In genomic region chrX:117010243-117010642, GRCh38 we compare ENCODE assay signal across 29 cellular contexts.
"Had no signal": no experiment of that assay in that cellular context is flagged by ENCODE, and none has a peak within 500 bp of the region (broad histone marks: within the 10 kb centered on the region; RNA-seq: fewer than 3 reads in every experiment).

No MANE protein-coding gene starts in this region.

- H3K4me1 Mint-ChIP-seq: endodermal cell had no signal

- H3K27me3 ChIP-seq: colonic mucosa, esophagus muscularis mucosa, esophagus squamous epithelium, foreskin keratinocyte, gastrocnemius medialis, gastroesophageal sphincter, heart left ventricle, heart right ventricle, hepatocyte had no signal

- H3K9me3 Mint-ChIP-seq: dendritic cell treated with granulocyte-macrophage colony-stimulating factor and Interleukin-4, amounts not matched to agents 40 ng/mL and 50 ng/mL, for 4 days had no signal

- FAIRE-seq: endometrium, endothelial cell of umbilical vein, frontal cortex had no signal

- H3K4me3 Mint-ChIP-seq: dendritic cell treated with granulocyte-macrophage colony-stimulating factor and Interleukin-4, amounts not matched to agents 40 ng/mL and 50 ng/mL, for 4 days; effector memory CD8-positive, alpha-beta T cell; endodermal cell had no signal

- ATAC-seq: effector memory CD8-positive, alpha-beta T cell; esophagus mucosa; foreskin keratinocyte; gastrocnemius medialis; gastroesophageal sphincter; heart left ventricle; heart right ventricle had no signal

- H3K4me1 ChIP-seq: colonic mucosa, esophagus muscularis mucosa, esophagus squamous epithelium, foreskin keratinocyte, gastrocnemius medialis, gastroesophageal sphincter, heart left ventricle, heart right ventricle had no signal

- H3K27ac ChIP-seq: colonic mucosa, coronary artery, dorsolateral prefrontal cortex, epithelial cell of prostate, esophagus muscularis mucosa, esophagus squamous epithelium, foreskin keratinocyte, gastrocnemius medialis, gastroesophageal sphincter, heart left ventricle, heart right ventricle, hepatocyte had no signal

- H3K4me3 ChIP-seq: colonic mucosa, coronary artery, dorsolateral prefrontal cortex, esophagus muscularis mucosa, esophagus squamous epithelium, gastrocnemius medialis, gastroesophageal sphincter, heart left ventricle, heart right ventricle, hepatocyte had no signal

- H3K27me3 Mint-ChIP-seq: dendritic cell treated with granulocyte-macrophage colony-stimulating factor and Interleukin-4, amounts not matched to agents 40 ng/mL and 50 ng/mL, for 4 days; effector memory CD8-positive, alpha-beta T cell had no signal

- H3K9me3 ChIP-seq: colonic mucosa, esophagus squamous epithelium, gastrocnemius medialis, gastroesophageal sphincter had no signal

- H3K79me2 ChIP-seq: hepatocyte had no signal

- DNase-seq: colonic mucosa; cortex of kidney; dermis blood vessel endothelial cell; dorsolateral prefrontal cortex; effector CD4-positive, alpha-beta T cell; effector CD8-positive, alpha-beta T cell; effector memory CD4-positive, alpha-beta T cell; effector memory CD8-positive, alpha-beta T cell; endodermal cell; erythroblast; esophagus squamous epithelium; foreskin fibroblast; foreskin keratinocyte; foreskin melanocyte; gastrocnemius medialis; glutamatergic neuron; head of caudate nucleus; heart left ventricle; heart right ventricle had no signal

- H3K27ac Mint-ChIP-seq: dendritic cell treated with granulocyte-macrophage colony-stimulating factor and Interleukin-4, amounts not matched to agents 40 ng/mL and 50 ng/mL, for 4 days; effector memory CD8-positive, alpha-beta T cell; endodermal cell had no signal

- H3K36me3 ChIP-seq: colonic mucosa, esophagus muscularis mucosa, esophagus squamous epithelium, gastrocnemius medialis, gastroesophageal sphincter, heart left ventricle, heart right ventricle had no signal

- H2AFZ ChIP-seq: hepatocyte had no signal

- H3K4me2 ChIP-seq: hepatocyte had no signal
